9 cellular contexts compared by ENCODE assay signal in genomic region chr15:64067564-64068030, GRCh38. TPM values are rescaled to one million over a fixed set of nuclear protein-coding genes. Genes with fewer than 3 reads are reported as not detected.
DNase-seq lines count a peak whose midpoint lies in the region; ATAC-seq and TF ChIP-seq lines count a peak whose summit lies in the region.
"Had no signal": no experiment of that assay in that cellular context is flagged by ENCODE, and none has a peak within 500 bp of the region (broad histone marks: within the 10 kb centered on the region; RNA-seq: fewer than 3 reads in every experiment).

No MANE protein-coding gene starts in this region.

- H3K4me1 ChIP-seq in HCT116 (ENCODE audit: control insufficient read depth in 1 of 2, insufficient read depth in 2 of 2, low read length in 2 of 2), result peaks cover 0 to 18% of the 10 kb centered on the region in 2 experiments; a peak in 1 of 4 replicates

- peak; percentile 75 for TF ChIP-seq CTCF in CD4-positive, alpha-beta T cell (IDR thresholded peaks at IDR 0.05)
- peak; percentile 67 to 81 (median 73) for TF ChIP-seq CTCF in HCT116 (IDR thresholded peaks at IDR 0.05 in 2 of 3, conservative IDR thresholded peaks at IDR 0.05 in 1 of 3; ENCODE audit: borderline replicate concordance in 1 of 3, insufficient read depth in 1 of 3, low read depth in 2 of 3, low read length in 2 of 3)

- peak; percentile 89 for ATAC-seq in CD4-positive, alpha-beta T cell (ENCODE audit: poor library complexity)
- ATAC-seq in HCT116, result peak; percentile 87
- no peak for ATAC-seq in HG03571 (IDR thresholded peaks at IDR 0.05; ENCODE audit: unreplicated experiment)

- BruUV-seq in HCT116 (replicated peaks; lab: Mats Ljungman, UMichigan), result no TSS peak

- H3K9me3 ChIP-seq in CD4-positive, alpha-beta T cell (ENCODE audit: control insufficient read depth, low read length), result no peaks in the 10 kb centered on the region
- H3K9me3 ChIP-seq in HCT116 (ENCODE audit: control insufficient read depth in 1 of 2, insufficient read depth in 1 of 2, low read depth in 1 of 2, low read length in 2 of 2), result no peaks in the 10 kb centered on the region

- TF ChIP-seq RAD21 in HCT116 (IDR thresholded peaks at IDR 0.05; ENCODE audit: low read depth), result peak; percentile 90

- H3K36me3 ChIP-seq in HCT116 (ENCODE audit: control insufficient read depth in 1 of 2, insufficient read depth in 2 of 2, low read length in 2 of 2), result peaks cover 2 to 12% of the 10 kb centered on the region in 2 experiments; a peak in 2 of 4 replicates

- H3K27me3 Mint-ChIP-seq in CD4-positive, alpha-beta T cell, result no peaks in the 10 kb centered on the region
- H3K27me3 Mint-ChIP-seq in activated CD4-positive, alpha-beta memory T cell treated with anti-CD3 and anti-CD28 coated beads for 36 hours, result no peaks in the 10 kb centered on the region
- H3K27me3 Mint-ChIP-seq: IgD-negative memory B cell had no signal

- POLR2A ChIA-PET in CD4-positive, alpha-beta T cell (lab: Charles Lee), result interaction anchor here (0.6 to 2.0 kb wide), 5 partner anchors 235 to 1019 kb away, joined by 3 to 8 read pairs (median 6); no protein-coding TSS in a partner anchor
- POLR2A ChIA-PET in HCT116 (lab: Charles Lee), result interaction anchor here (1.2 kb wide), 1 partner anchor 458 kb away, joined by 3 read pairs; no protein-coding TSS in a partner anchor
- POLR2A ChIA-PET in activated CD4-positive, alpha-beta memory T cell treated with anti-CD3 and anti-CD28 coated beads for 36 hours (lab: Charles Lee), result interaction anchor here (0.9 kb wide), 1 partner anchor 174 kb away, joined by 3 read pairs; no protein-coding TSS in a partner anchor

- H3K4me3 Mint-ChIP-seq in CD4-positive, alpha-beta T cell, result no peak overlapping the region
- H3K4me3 Mint-ChIP-seq in activated CD4-positive, alpha-beta memory T cell treated with anti-CD3 and anti-CD28 coated beads for 36 hours, result no peak overlapping the region

- H3K9me3 Mint-ChIP-seq in CD4-positive, alpha-beta T cell, result no peaks in the 10 kb centered on the region
- no peaks in the 10 kb centered on the region for H3K9me3 Mint-ChIP-seq in activated CD4-positive, alpha-beta memory T cell treated with anti-CD3 and anti-CD28 coated beads for 36 hours
- H3K9me3 Mint-ChIP-seq: IgD-negative memory B cell had no signal

- peak; percentile 44 to 69 (median 58) for DNase-seq in CD4-positive, alpha-beta T cell
- DNase-seq in HCT116 (ENCODE audit: low read depth, low spot score), result no peak
- peak; percentile 22 for DNase-seq in NCI-H748 treated with DMSO at 0.1 percent for 48 hours (lab: John Stamatoyannopoulos, UW)
- DNase-seq in activated CD4-positive, alpha-beta memory T cell treated with anti-CD3 and anti-CD28 coated beads for 36 hours, result peak; percentile 73
- peak; percentile 53 for DNase-seq in effector CD4-positive, alpha-beta T cell
- DNase-seq in medulla oblongata (ENCODE audit: extremely low spot score), result peak; percentile 85
- peak; percentile 32 to 35 for DNase-seq in stimulated activated CD8-positive, alpha-beta memory T cell treated with anti-CD3 and anti-CD28 coated beads, Interleukin-15, amount 100 ng/mL, for 48 hours (ENCODE audit: low read depth in 2 of 2)

- no peak overlapping the region for H3K27ac ChIP-seq in CD4-positive, alpha-beta T cell (ENCODE audit: low read depth, low read length)
- no peak overlapping the region for H3K27ac ChIP-seq in HCT116 (ENCODE audit: low read depth, low read length)

- H3K4me1 Mint-ChIP-seq in CD4-positive, alpha-beta T cell (ENCODE audit: low read depth), result no peaks in the 10 kb centered on the region
- peaks cover 4% of the 10 kb centered on the region for H3K4me1 Mint-ChIP-seq in activated CD4-positive, alpha-beta memory T cell treated with anti-CD3 and anti-CD28 coated beads for 36 hours (ENCODE audit: low read depth)

- no peak overlapping the region for H3K4me3 ChIP-seq in HCT116 (replicated peaks in 1 of 2; ENCODE audit: low read depth in 1 of 2, low read length in 2 of 2)

- H3K27ac Mint-ChIP-seq in CD4-positive, alpha-beta T cell, result no peak overlapping the region
- peak overlapping the region; percentile 38 for H3K27ac Mint-ChIP-seq in activated CD4-positive, alpha-beta memory T cell treated with anti-CD3 and anti-CD28 coated beads for 36 hours

- intact Hi-C loops in CD4-positive, alpha-beta T cell (cut with DNase I, micrococcal nuclease), result loop anchor here (1.0 to 10.0 kb wide), 10 partner anchors 120 to 783 kb away; partner anchors contain the start of gene HERC1 (in 1 of the 2)
- intact Hi-C loops in HCT116 (cut with micrococcal nuclease), result loop anchor here (1.0 to 5.0 kb wide), 6 partner anchors 176 to 779 kb away; partner anchors contain the start of gene HERC1
- intact Hi-C loops in activated CD4-positive, alpha-beta memory T cell treated with anti-CD3 and anti-CD28 coated beads for 36 hours (cut with micrococcal nuclease), result loop anchor here (1.0 to 10.0 kb wide), 5 partner anchors 175 to 783 kb away; partner anchors contain the start of gene HERC1

- peaks cover 9% of the 10 kb centered on the region for H3K36me3 Mint-ChIP-seq in CD4-positive, alpha-beta T cell (ENCODE audit: low read depth)
- H3K36me3 Mint-ChIP-seq in activated CD4-positive, alpha-beta memory T cell treated with anti-CD3 and anti-CD28 coated beads for 36 hours, result peaks cover 4% of the 10 kb centered on the region

- peak overlapping the region; percentile 34; the same call in 1 of the 2 replicates for H3K4me2 ChIP-seq in HCT116 (ENCODE audit: low read length)

- no peaks in the 10 kb centered on the region for H3K9me2 ChIP-seq in HCT116 (ENCODE audit: insufficient read depth)

- RAD21 ChIA-PET in HCT116 (lab: Charles Lee; ENCODE audit: low non-redundant PET in 1 of 2, low total read pairs in 2 of 2, uncharacterized antibody in 2 of 2, unreplicated experiment in 2 of 2), result interaction anchor here (1.4 to 1.9 kb wide), 3 partner anchors 315 to 458 kb away, joined by 4 to 14 read pairs (median 7); no protein-coding TSS in a partner anchor

- CTCF ChIA-PET in CD4-positive, alpha-beta T cell (lab: Charles Lee), result interaction anchor here (0.6 to 3.2 kb wide), 25 partner anchors 12 to 457 kb away, joined by 3 to 24 read pairs (median 4); partner anchors contain the start of genes DAPK2 and HERC1
- CTCF ChIA-PET in HCT116 (lab: Charles Lee), result interaction anchor here (0.6 to 5.7 kb wide), 9 partner anchors 9 to 601 kb away, joined by 3 to 69 read pairs (median 5); no protein-coding TSS in a partner anchor
- CTCF ChIA-PET in activated CD4-positive, alpha-beta memory T cell treated with anti-CD3 and anti-CD28 coated beads for 36 hours (lab: Charles Lee), result interaction anchor here (0.5 to 9.2 kb wide), 41 partner anchors 9 to 1680 kb away, joined by 3 to 161 read pairs (median 4); partner anchors contain the start of genes CIAO2A and DAPK2

- H3K9ac ChIP-seq in HCT116 (ENCODE audit: low read length), result no peak overlapping the region

- no peaks in the 10 kb centered on the region for H4K20me1 ChIP-seq in HCT116 (ENCODE audit: insufficient read depth)

- no peak overlapping the region for H2AFZ ChIP-seq in HCT116 (ENCODE audit: low read depth, low read length, poor library complexity, severe bottlenecking)

- TF ChIP-seq POLR2A in HCT116 (IDR thresholded peaks at IDR 0.05; ENCODE audit: borderline replicate concordance, extremely low read depth, insufficient read depth, insufficient read length), result no peak

- no peaks in the 10 kb centered on the region for H3K27me3 ChIP-seq in CD4-positive, alpha-beta T cell (ENCODE audit: control insufficient read depth, insufficient read depth, low read length)
- H3K27me3 ChIP-seq in HCT116 (ENCODE audit: insufficient read depth, low read length), result no peaks in the 10 kb centered on the region

- no peaks in the 10 kb centered on the region for H3K79me2 ChIP-seq in HCT116 (ENCODE audit: insufficient read depth, low read length)

TF ChIP-seq in HCT116, 20 proteins besides CTCF, POLR2A, EP300 and RAD21:
- TF ChIP-seq EZH2phosphoT487 (IDR thresholded peaks at IDR 0.05; ENCODE audit: borderline replicate concordance), result no peak
- TF ChIP-seq YY1 (IDR thresholded peaks at IDR 0.05; ENCODE audit: extremely low read depth, insufficient replicate concordance, low read depth, low read length), result no peak
- TF ChIP-seq CEBPB (IDR thresholded peaks at IDR 0.05; ENCODE audit: low read depth), result no peak
- TF ChIP-seq TCF7L2 (IDR thresholded peaks at IDR 0.05; ENCODE audit: borderline replicate concordance, extremely low read depth, insufficient read depth, insufficient read length), result no peak
- no peak for TF ChIP-seq CBX3 (IDR thresholded peaks at IDR 0.05; ENCODE audit: low read depth)
- no peak for TF ChIP-seq ZFX (IDR thresholded peaks at IDR 0.05)
TF ChIP-seq in HCT116: peak in this region for 0.

RNA-seq across cellular contexts. Expression of gene DAPK2, which starts 21.3 kb away (rescaled TPM):
- total RNA-seq in CD4-positive, alpha-beta T cell, result 1 to 10 TPM; 1.3 to 1.6 TPM
- total RNA-seq in HCT116 (2021; ENCODE audit: unreplicated experiment), result 4.8 TPM
- polyA plus RNA-seq in HCT116 (2012), result 2.9 and 3.2 TPM in 2 replicates
- under 1 TPM; 0.81 to 0.87 TPM for total RNA-seq in activated CD4-positive, alpha-beta memory T cell treated with anti-CD3 and anti-CD28 coated beads for 36 hours

RNA-seq across cellular contexts. Expression of gene CIAO2A, which starts 26.0 kb away (rescaled TPM):
- 10 to 100 TPM; 10.9 to 12.2 TPM for total RNA-seq in CD4-positive, alpha-beta T cell
- total RNA-seq in HCT116 (2021; ENCODE audit: unreplicated experiment), result 69.3 TPM
- 21.0 and 37.8 TPM in 2 replicates for polyA plus RNA-seq in HCT116 (2012)
- 10 to 100 TPM; 95.4 to 97.4 TPM for total RNA-seq in activated CD4-positive, alpha-beta memory T cell treated with anti-CD3 and anti-CD28 coated beads for 36 hours

RNA-seq across cellular contexts. Expression of gene SNX1, which starts 28.2 kb away (rescaled TPM):
- total RNA-seq in CD4-positive, alpha-beta T cell, result 10 to 100 TPM; 57.0 to 61.1 TPM
- total RNA-seq in HCT116 (2021; ENCODE audit: unreplicated experiment), result 91.9 TPM
- 43.7 and 53.9 TPM in 2 replicates for polyA plus RNA-seq in HCT116 (2012)
- total RNA-seq in activated CD4-positive, alpha-beta memory T cell treated with anti-CD3 and anti-CD28 coated beads for 36 hours, result 100 to 1,000 TPM in 1 of 2 experiments, 10 to 100 TPM in 1; 99.3 to 102 TPM
